Comparison of ENCODE assay signal across 17 cellular contexts in genomic region chr1:175976865-175977642, GRCh38.
DNase-seq lines count a peak whose midpoint lies in the region; FAIRE-seq and TF ChIP-seq lines count a peak whose summit lies in the region.
"Had no signal": no experiment of that assay in that cellular context is flagged by ENCODE, and none has a peak within 500 bp of the region (broad histone marks: within the 10 kb centered on the region; RNA-seq: fewer than 3 reads in every experiment).

No MANE protein-coding gene starts in this region.

- peaks cover 10% of the 10 kb centered on the region; the same call in 1 of the 2 replicates for H3F3A ChIP-seq in PC-9 (ENCODE audit: insufficient read depth, low read depth)

- TF ChIP-seq CTCF in D721Med (IDR thresholded peaks at IDR 0.05; ENCODE audit: insufficient read depth, missing control alignments) (no peak), PC-9 (conservative IDR thresholded peaks at IDR 0.05) (no peak), keratinocyte (optimal IDR thresholded peaks at IDR 0.05 in 1 of 3, IDR thresholded peaks at IDR 0.05 in 1 of 3, conservative IDR thresholded peaks at IDR 0.05 in 1 of 3; ENCODE audit: extremely low read depth in 1 of 3, insufficient read depth in 2 of 3, low read length in 3 of 3) (no peak), ascending aorta (IDR thresholded peaks at IDR 0.05) (no peak)

- CTCF ChIA-PET in PC-9 (lab: Charles Lee), result no interaction called here

- no peak overlapping the region for H2AFZ ChIP-seq in PC-9
- no peak overlapping the region for H2AFZ ChIP-seq in keratinocyte (ENCODE audit: control insufficient read depth, low read length)
- H2AFZ ChIP-seq in Karpas-422 (ENCODE audit: low read length), result no peak overlapping the region

- H3K9me2 ChIP-seq in PC-9 (ENCODE audit: insufficient read depth) (no peaks in the 10 kb centered on the region), Karpas-422 (replicated peaks; ENCODE audit: insufficient read depth, low read length) (no peaks in the 10 kb centered on the region)

- no peaks in the 10 kb centered on the region for H3K9me1 ChIP-seq in keratinocyte (ENCODE audit: control insufficient read depth, extremely low read depth, insufficient read depth, low read length)

- dilution Hi-C loops in keratinocyte (cut with MboI; ENCODE audit: extremely low pct_ligation_motif_present, low sequenced_read_pairs), result no loop called here

- peaks cover 9% of the 10 kb centered on the region; the same call in 1 of the 2 replicates for H3K36me3 ChIP-seq in PC-9 (ENCODE audit: low read depth)
- H3K36me3 ChIP-seq in keratinocyte (ENCODE audit: control insufficient read depth in 2 of 2, extremely low read depth in 1 of 2, insufficient read depth in 2 of 2, low read length in 2 of 2), result no peaks in the 10 kb centered on the region
- H3K36me3 ChIP-seq in Karpas-422 (ENCODE audit: insufficient read depth, low read length), result no peaks in the 10 kb centered on the region
- peaks cover 0 to 7% of the 10 kb centered on the region in 2 donors for H3K36me3 ChIP-seq in ascending aorta

- H3K79me2 ChIP-seq in PC-9 (ENCODE audit: low read depth) (no peaks in the 10 kb centered on the region), keratinocyte (ENCODE audit: control insufficient read depth, insufficient read depth, low read length) (no peaks in the 10 kb centered on the region), Karpas-422 (ENCODE audit: low read length) (peaks cover 43% of the 10 kb centered on the region)

- peaks cover 16% of the 10 kb centered on the region for H3K4me1 ChIP-seq in PC-9 (replicated peaks; ENCODE audit: insufficient read depth)
- no peaks in the 10 kb centered on the region for H3K4me1 ChIP-seq in keratinocyte (ENCODE audit: control insufficient read depth, extremely low read depth, insufficient read depth, low read length)
- peaks cover 13% of the 10 kb centered on the region for H3K4me1 ChIP-seq in Karpas-422 (ENCODE audit: low read length)
- peaks cover 0 to 27% of the 10 kb centered on the region in 2 donors for H3K4me1 ChIP-seq in ascending aorta

- H4K20me1 ChIP-seq in PC-9 (ENCODE audit: insufficient read depth) (no peaks in the 10 kb centered on the region), keratinocyte (ENCODE audit: control insufficient read depth, extremely low read depth, insufficient read depth, low read length) (no peaks in the 10 kb centered on the region), Karpas-422 (ENCODE audit: insufficient read depth, low read depth, low read length) (no peaks in the 10 kb centered on the region)

- BruUV-seq in PC-9 (replicated peaks; lab: Mats Ljungman, UMichigan), result no TSS peak

- POLR2A ChIA-PET in PC-9 (lab: Charles Lee; ENCODE audit: unreplicated experiment), result no interaction called here

- peak; percentile 90 for FAIRE-seq in D721Med (lab: Jason Lieb, UNC)
- no peak for FAIRE-seq in keratinocyte (lab: Jason Lieb, UNC)

- intact Hi-C loops in PC-9 (cut with micrococcal nuclease; ENCODE audit: unreplicated experiment), result no loop called here
- intact Hi-C loops in ascending aorta (cut with DNase I), result loop anchor here (5.0 kb wide), 1 partner anchor 40 kb away; no protein-coding TSS in a partner anchor

- H3K4me3 ChIP-seq in PC-9 (no peak overlapping the region), keratinocyte (ENCODE audit: control insufficient read depth in 2 of 3, extremely low read depth in 1 of 3, insufficient read depth in 2 of 3, low read depth in 1 of 3, low read length in 3 of 3) (no peak overlapping the region), Karpas-422 (ENCODE audit: low read length) (no peak overlapping the region), ascending aorta (no peak overlapping the region)
- H3K4me3 ChIP-seq: tibial artery had no signal

- H3K27me3 ChIP-seq in PC-9 (ENCODE audit: insufficient read depth, low read depth), result no peaks in the 10 kb centered on the region
- H3K27me3 ChIP-seq in keratinocyte (ENCODE audit: control insufficient read depth, extremely low read depth, insufficient read depth, low read length), result no peaks in the 10 kb centered on the region
- no peaks in the 10 kb centered on the region for H3K27me3 ChIP-seq in Karpas-422 (ENCODE audit: low read length)
- no peaks in the 10 kb centered on the region for H3K27me3 ChIP-seq in ascending aorta
- H3K27me3 ChIP-seq: tibial artery had no signal

- no peak overlapping the region for H3K9ac ChIP-seq in keratinocyte (ENCODE audit: control insufficient read depth, extremely low read depth, insufficient read depth, low read length)
- H3K9ac ChIP-seq in Karpas-422 (ENCODE audit: low read length), result no peak overlapping the region

- no peak for DNase-seq in D721Med (ENCODE audit: insufficient read length, low spot score)
- peak in 1 of 2 experiments; percentile 59 for DNase-seq in PC-9
- DNase-seq in dermis blood vessel endothelial cell, result peak; percentile 34
- no peak for DNase-seq in keratinocyte (ENCODE audit: low read depth, low spot score)
- DNase-seq in Karpas-422, result no peak
- DNase-seq in NCI-H146 (lab: John Stamatoyannopoulos, UW), result no peak
- DNase-seq in HPDE6-E6E7 (ENCODE audit: extremely low spot score), result no peak
- no peak for DNase-seq in ascending aorta (ENCODE audit: low spot score in 2 of 2)
- DNase-seq: CD4-positive, alpha-beta memory T cell; DMS53; glutamatergic neuron; left ventricle myocardium superior; NCI-H1436 treated with DMSO at 0.1 percent for 48 hours; NCI-H2171 treated with DMSO at 0.1 percent for 48 hours; NCI-H69; tibial artery had no signal

- H3K4me2 ChIP-seq in PC-9 (peak overlapping the region; percentile 43), keratinocyte (ENCODE audit: control insufficient read depth, extremely low read depth, insufficient read depth, low read depth, low read length) (peak overlapping the region; percentile 22), Karpas-422 (ENCODE audit: low read depth, low read length, poor library complexity, severe bottlenecking) (no peak overlapping the region)

- H3K9me3 ChIP-seq in PC-9 (ENCODE audit: insufficient read depth, low read depth) (no peaks in the 10 kb centered on the region), keratinocyte (ENCODE audit: control insufficient read depth, low read depth, low read length) (no peaks in the 10 kb centered on the region), Karpas-422 (ENCODE audit: low read length) (no peaks in the 10 kb centered on the region), ascending aorta (no peaks in the 10 kb centered on the region)

- H3K27ac ChIP-seq in PC-9, result peak overlapping the region; percentile 53
- no peak overlapping the region for H3K27ac ChIP-seq in keratinocyte (ENCODE audit: control insufficient read depth, insufficient read depth, low read length)
- no peak overlapping the region for H3K27ac ChIP-seq in Karpas-422 (ENCODE audit: low read length)
- H3K27ac ChIP-seq in ascending aorta, result no peak overlapping the region
- H3K27ac ChIP-seq: epithelial cell of prostate, tibial artery had no signal
